16 cellular contexts compared by ENCODE assay signal in genomic region chr21:43272591-43272990, GRCh38.
DNase-seq lines count a peak whose midpoint lies in the region; ATAC-seq and TF ChIP-seq lines count a peak whose summit lies in the region.
"Had no signal": no experiment of that assay in that cellular context is flagged by ENCODE, and none has a peak within 500 bp of the region (broad histone marks: within the 10 kb centered on the region; RNA-seq: fewer than 3 reads in every experiment).

No MANE protein-coding gene starts in this region.

- no peak for TF ChIP-seq CTCF in BE2C (IDR thresholded peaks at IDR 0.05; ENCODE audit: low read depth, low read length)
- TF ChIP-seq CTCF in osteoblast (IDR thresholded peaks at IDR 0.05; ENCODE audit: extremely low read depth, low read depth, low read length), result no peak
- no peak for TF ChIP-seq CTCF in upper lobe of right lung (IDR thresholded peaks at IDR 0.05)

- H3K79me2 ChIP-seq in osteoblast (ENCODE audit: insufficient read depth, low read length), result no peaks in the 10 kb centered on the region

- H2AFZ ChIP-seq in osteoblast (ENCODE audit: low read length), result no peak overlapping the region
- H2AFZ ChIP-seq: GM23338 had no signal

- ATAC-seq in left ventricle myocardium superior (no peak), HG03025 (IDR thresholded peaks at IDR 0.05; ENCODE audit: low FRiP score, unreplicated experiment) (no peak), GM19455 (IDR thresholded peaks at IDR 0.05; ENCODE audit: unreplicated experiment) (no peak), upper lobe of right lung (no peak)
- ATAC-seq: GM12878, GM23338, K562 had no signal

- H3K36me3 ChIP-seq in BE2C (no peaks in the 10 kb centered on the region), BLaER1 (no peaks in the 10 kb centered on the region), osteoblast (ENCODE audit: insufficient read depth, low read length) (no peaks in the 10 kb centered on the region), upper lobe of right lung (no peaks in the 10 kb centered on the region)
- H3K36me3 ChIP-seq: HAP-1 had no signal

- peaks cover 39% of the 10 kb centered on the region for H3K4me1 ChIP-seq in BE2C
- H3K4me1 ChIP-seq in BLaER1, result peaks cover 74% of the 10 kb centered on the region
- H3K4me1 ChIP-seq in osteoblast (ENCODE audit: insufficient read depth, low read length), result no peaks in the 10 kb centered on the region
- peaks cover 6% of the 10 kb centered on the region for H3K4me1 ChIP-seq in upper lobe of right lung
- H3K4me1 ChIP-seq: HAP-1 had no signal

- no peaks in the 10 kb centered on the region for H3K27me3 ChIP-seq in BE2C
- no peaks in the 10 kb centered on the region for H3K27me3 ChIP-seq in BLaER1
- peaks cover 24% of the 10 kb centered on the region for H3K27me3 ChIP-seq in osteoblast (ENCODE audit: insufficient read depth, low read length)
- H3K27me3 ChIP-seq in upper lobe of right lung, result peaks cover 7% of the 10 kb centered on the region

- H3K4me3 ChIP-seq in BE2C (ENCODE audit: low read depth, low read length), result no peak overlapping the region
- no peak overlapping the region for H3K4me3 ChIP-seq in BLaER1
- H3K4me3 ChIP-seq in osteoblast (ENCODE audit: insufficient read depth, low read length), result no peak overlapping the region
- no peak overlapping the region for H3K4me3 ChIP-seq in upper lobe of right lung
- H3K4me3 ChIP-seq: GM12878, GM23338, HAP-1, K562 had no signal

- H3K9me3 ChIP-seq in BE2C (no peaks in the 10 kb centered on the region), BLaER1 (no peaks in the 10 kb centered on the region), osteoblast (ENCODE audit: low read depth, low read length) (no peaks in the 10 kb centered on the region), upper lobe of right lung (no peaks in the 10 kb centered on the region)
- H3K9me3 ChIP-seq: HAP-1 had no signal

- no peak overlapping the region for H3K27ac ChIP-seq in BLaER1
- no peak overlapping the region for H3K27ac ChIP-seq in osteoblast (ENCODE audit: low read depth, low read length)
- H3K27ac ChIP-seq in upper lobe of right lung, result no peak overlapping the region
- H3K27ac ChIP-seq: HL-60 had no signal

- intact Hi-C loops in left ventricle myocardium superior (cut with micrococcal nuclease), result no loop called here
- intact Hi-C loops in upper lobe of right lung (cut with DNase I), result no loop called here

- H4K20me1 ChIP-seq in BLaER1 (no peaks in the 10 kb centered on the region), osteoblast (ENCODE audit: insufficient read depth, low read length) (no peaks in the 10 kb centered on the region)

- no peak overlapping the region for H3K9ac ChIP-seq in BLaER1

- DNase-seq in BE2C (peak; percentile 2), left ventricle myocardium superior (peak; percentile 8), osteoblast (ENCODE audit: insufficient read length, low spot score, missing footprints) (peak; percentile 58), upper lobe of right lung (no peak)
- DNase-seq: C1 segment of cervical spinal cord; CD4-positive, alpha-beta memory T cell; DMS79; HFFc6 had no signal

- peak overlapping the region; percentile 68 for H3K4me2 ChIP-seq in BLaER1
- H3K4me2 ChIP-seq in osteoblast (ENCODE audit: insufficient read depth, low read length), result no peak overlapping the region
- H3K4me2 ChIP-seq: GM23338 had no signal
